In genomic region chr5:150481972-150482406, GRCh38 we compare ENCODE assay signal across 1 cellular context.
TF ChIP-seq lines count a peak whose summit lies in the region.

No MANE protein-coding gene starts in this region.

TF ChIP-seq in K562, 482 proteins besides CTCF, POLR2A, EP300 and RAD21 (continued from another document and continues in another):
- peak in 1 of 2 experiments; percentile 61 for TF ChIP-seq AFF1 (IDR thresholded peaks at IDR 0.05; ENCODE audit: low read depth in 1 of 2, partially characterized antibody in 2 of 2)
- TF ChIP-seq TRIM28 (IDR thresholded peaks at IDR 0.05): no peak
- peak; percentile 79 to 88 for TF ChIP-seq MNT (conservative IDR thresholded peaks at IDR 0.05)
- TF ChIP-seq ZNF23 (CRISPR knock-in tag; IDR thresholded peaks at IDR 0.05): no peak
- TF ChIP-seq MTA1 (IDR thresholded peaks at IDR 0.05; ENCODE audit: borderline replicate concordance): peak; percentile 87
- no peak for TF ChIP-seq PHB (CRISPR knock-in tag; IDR thresholded peaks at IDR 0.05)
- TF ChIP-seq PYGO2 (tag; IDR thresholded peaks at IDR 0.05): no peak
- no peak for TF ChIP-seq POLR3A (IDR thresholded peaks at IDR 0.05; ENCODE audit: borderline replicate concordance, extremely low read depth, insufficient read depth, insufficient read length)
- no peak for TF ChIP-seq CREB3 (tag; conservative IDR thresholded peaks at IDR 0.05; ENCODE audit: low read depth)
- no peak for TF ChIP-seq PBX2 (CRISPR knock-in tag; IDR thresholded peaks at IDR 0.05; ENCODE audit: low read depth)
- 0 out of 2 replicates have a peak, but pooled peaks have one; percentile 15 for TF ChIP-seq PBX2 (tag; conservative IDR thresholded peaks at IDR 0.05; ENCODE audit: low read depth)
- TF ChIP-seq TAL1 (IDR thresholded peaks at IDR 0.05): peak; percentile 98
- TF ChIP-seq CREB1 (IDR thresholded peaks at IDR 0.05): 0 out of 2 replicates have a peak, but pooled peaks have one; percentile 42
- TF ChIP-seq CREB1 (CRISPR knock-in tag; IDR thresholded peaks at IDR 0.05): 0 out of 2 replicates have a peak, but pooled peaks have one; percentile 24
- peak; percentile 95 for TF ChIP-seq NCOR1 (IDR thresholded peaks at IDR 0.05)
- TF ChIP-seq RBBP5 (IDR thresholded peaks at IDR 0.05; ENCODE audit: borderline replicate concordance, insufficient read depth, low read length, poor library complexity, severe bottlenecking): peak; percentile 19
- TF ChIP-seq FOSL1 (tag; conservative IDR thresholded peaks at IDR 0.05): peak; percentile 86
- peak; percentile 78 for TF ChIP-seq HDAC2 (IDR thresholded peaks at IDR 0.05)
- TF ChIP-seq HCFC1 (IDR thresholded peaks at IDR 0.05; ENCODE audit: low read depth, low read length): no peak
- TF ChIP-seq TEAD1 (CRISPR knock-in tag; IDR thresholded peaks at IDR 0.05): 0 out of 4 replicates have a peak, but pooled peaks of 1 of the 2 experiments have one; percentile 14
- 0 out of 2 replicates have a peak, but pooled peaks have one; percentile 47 for TF ChIP-seq MTA3 (IDR thresholded peaks at IDR 0.05; ENCODE audit: borderline replicate concordance)
- peak; percentile 94 for TF ChIP-seq DPF2 (IDR thresholded peaks at IDR 0.05)
- peak; percentile 88 for TF ChIP-seq KLF16 (IDR thresholded peaks at IDR 0.05)
- peak; percentile 97 for TF ChIP-seq CBFA2T2 (conservative IDR thresholded peaks at IDR 0.05)
- 0 out of 2 replicates have a peak, but pooled peaks have one; percentile 37 for TF ChIP-seq EHMT2 (IDR thresholded peaks at IDR 0.05)
- peak; percentile 91 for TF ChIP-seq NFIC (IDR thresholded peaks at IDR 0.05)
- peak; percentile 96 for TF ChIP-seq NFATC3 (IDR thresholded peaks at IDR 0.05)
- TF ChIP-seq PHB2 (IDR thresholded peaks at IDR 0.05; ENCODE audit: low read depth): peak; percentile 91
- TF ChIP-seq E2F1 (CRISPR knock-in tag; IDR thresholded peaks at IDR 0.05): no peak
- TF ChIP-seq MEIS2 (IDR thresholded peaks at IDR 0.05; ENCODE audit: partially characterized antibody): peak; percentile 72
- peak; percentile 89 for TF ChIP-seq ELF4 (CRISPR knock-in tag; IDR thresholded peaks at IDR 0.05)
- peak; percentile 63; the same call in 1 of the 2 replicates for TF ChIP-seq ATF3 (IDR thresholded peaks at IDR 0.05)
- no peak for TF ChIP-seq ATF3 (CRISPR knock-in tag; conservative IDR thresholded peaks at IDR 0.05)
- TF ChIP-seq U2AF1 (optimal IDR thresholded peaks at IDR 0.05; ENCODE audit: low read depth, low read length): no peak
- TF ChIP-seq ZNF696 (CRISPR knock-in tag; conservative IDR thresholded peaks at IDR 0.05): no peak
- TF ChIP-seq KHSRP (IDR thresholded peaks at IDR 0.05): peak; percentile 65; the same call in 1 of the 2 replicates
- 0 out of 2 replicates have a peak, but pooled peaks have one; percentile 51 for TF ChIP-seq HES1 (IDR thresholded peaks at IDR 0.05; ENCODE audit: low read depth)
- TF ChIP-seq EZH2 (IDR thresholded peaks at IDR 0.05; ENCODE audit: borderline replicate concordance, low read depth, low read length): no peak
- peak; percentile 90 for TF ChIP-seq ZBTB2 (IDR thresholded peaks at IDR 0.05)
- peak; percentile 97 for TF ChIP-seq TCF3 (CRISPR knock-in tag; IDR thresholded peaks at IDR 0.05)
- TF ChIP-seq IRF1 (CRISPR knock-in tag; IDR thresholded peaks at IDR 0.05; ENCODE audit: borderline replicate concordance): no peak
- peak; percentile 94 for TF ChIP-seq POLR2AphosphoS5 (IDR thresholded peaks at IDR 0.05; ENCODE audit: control insufficient read depth, insufficient read depth, low read depth, low read length)
- TF ChIP-seq ZFX (CRISPR knock-in tag; IDR thresholded peaks at IDR 0.05): peak; percentile 39
- peak; percentile 98 for TF ChIP-seq CBFA2T3 (IDR thresholded peaks at IDR 0.05)
- TF ChIP-seq MCM3 (IDR thresholded peaks at IDR 0.05): no peak
- peak; percentile 84 for TF ChIP-seq STAT5A (IDR thresholded peaks at IDR 0.05; ENCODE audit: borderline replicate concordance, low read length)
- no peak for TF ChIP-seq KAT7 (CRISPR knock-in tag; IDR thresholded peaks at IDR 0.05; ENCODE audit: borderline replicate concordance)
- TF ChIP-seq CCNT2 (IDR thresholded peaks at IDR 0.05; ENCODE audit: borderline replicate concordance, extremely low read depth, insufficient read length, low read depth, low read length): peak; percentile 42
- peak; percentile 82; the same call in 1 of the 2 replicates for TF ChIP-seq NKRF (IDR thresholded peaks at IDR 0.05; ENCODE audit: borderline replicate concordance)
- TF ChIP-seq SRF (CRISPR knock-in tag; IDR thresholded peaks at IDR 0.05): no peak
- no peak for TF ChIP-seq RAD51 (IDR thresholded peaks at IDR 0.05; ENCODE audit: borderline replicate concordance, low read depth)
- TF ChIP-seq ZNF589 (CRISPR knock-in tag; IDR thresholded peaks at IDR 0.05; ENCODE audit: low read depth): no peak
- TF ChIP-seq HLTF (IDR thresholded peaks at IDR 0.05): peak; percentile 63; the same call in 1 of the 2 replicates
- TF ChIP-seq PRMT5 (CRISPR knock-in tag; IDR thresholded peaks at IDR 0.05): no peak
- TF ChIP-seq ESRRA (IDR thresholded peaks at IDR 0.05; ENCODE audit: borderline replicate concordance, low read depth): peak; percentile 72
